ENCODE assay signal across 8 cellular contexts in genomic region chr19:55654833-55655647, GRCh38. TPM values are rescaled to one million over a fixed set of nuclear protein-coding genes. Genes with fewer than 3 reads are reported as not detected.
A peak's percentile ranks its signal among the peaks of the same experiment; 100 is the strongest.
DNase-seq lines count a peak whose midpoint lies in the region; ATAC-seq lines count a peak whose summit lies in the region.

Gene U2AF2 (plus strand): TSS chr19:55655035. CDS start chr19:55655105, 70 bp downstream.

- CTCF ChIA-PET in activated CD8-positive, alpha-beta T cell treated with anti-CD3 and anti-CD28 coated beads, Interleukin-2, amount 10 ng/mL, durations not matched to agents 7 days and 5 days (lab: Charles Lee): interaction anchor here (0.6 to 1.6 kb wide), 28 partner anchors 10 to 1518 kb away, joined by 3 to 33 read pairs (median 4); partner anchors contain the start of genes CNOT3, FIZ1, NAT14 and ZNF581

- peaks cover 44% of the 10 kb centered on the region for H3K36me3 Mint-ChIP-seq in activated CD8-positive, alpha-beta T cell treated with anti-CD3 and anti-CD28 coated beads, Interleukin-2, amount 10 ng/mL, durations not matched to agents 7 days and 5 days (ENCODE audit: low read depth)

- ATAC-seq in GM19372 (IDR thresholded peaks at IDR 0.05; ENCODE audit: low read depth, unreplicated experiment): peak; percentile 37
- ATAC-seq in HG03521 (IDR thresholded peaks at IDR 0.05; ENCODE audit: unreplicated experiment): peak; percentile 28
- peak; percentile 58 for ATAC-seq in activated CD8-positive, alpha-beta T cell treated with anti-CD3 and anti-CD28 coated beads, Interleukin-2, amount 10 ng/mL, durations not matched to agents 7 days and 5 days

- peak within 1 kb of the TSS; percentile 97 for H3K27ac Mint-ChIP-seq in activated CD8-positive, alpha-beta T cell treated with anti-CD3 and anti-CD28 coated beads, Interleukin-2, amount 10 ng/mL, durations not matched to agents 7 days and 5 days

- no peaks in the 10 kb centered on the region for H3K27me3 Mint-ChIP-seq in activated CD8-positive, alpha-beta T cell treated with anti-CD3 and anti-CD28 coated beads, Interleukin-2, amount 10 ng/mL, durations not matched to agents 7 days and 5 days (ENCODE audit: low read depth)

- POLR2A ChIA-PET in activated CD8-positive, alpha-beta T cell treated with anti-CD3 and anti-CD28 coated beads, Interleukin-2, amount 10 ng/mL, durations not matched to agents 7 days and 5 days (lab: Charles Lee): interaction anchor here (0.8 to 1.4 kb wide), 13 partner anchors 10 to 537 kb away, joined by 3 to 7 read pairs (median 4); partner anchors contain the start of genes EPN1, FIZ1, PPP1R12C and UBE2S

- H3K9me3 Mint-ChIP-seq in activated CD8-positive, alpha-beta T cell treated with anti-CD3 and anti-CD28 coated beads, Interleukin-2, amount 10 ng/mL, durations not matched to agents 7 days and 5 days (ENCODE audit: insufficient read depth): no peaks in the 10 kb centered on the region

- peak; percentile 97 for DNase-seq in CD1c-positive myeloid dendritic cell (ENCODE audit: extremely low spot score)
- peak; percentile 85 for DNase-seq in NCI-H82 treated with DMSO at 0.1 percent for 48 hours (lab: John Stamatoyannopoulos, UW; ENCODE audit: unreplicated experiment)
- peak; percentile 96 for DNase-seq in activated CD8-positive, alpha-beta T cell treated with anti-CD3 and anti-CD28 coated beads, Interleukin-2, amount 10 ng/mL, durations not matched to agents 7 days and 5 days
- peak; percentile 98 for DNase-seq in effector CD4-positive, alpha-beta T cell
- DNase-seq in lung microvascular endothelial cell (ENCODE audit: low read depth in 2 of 2): peak; percentile 94 to 97
- peak; percentile 93 to 96 (median 94) for DNase-seq in stimulated activated CD4-positive, alpha-beta T cell treated with anti-CD3 and anti-CD28 coated beads, TNF-alpha, amount 100 ng/mL, for 48 hours (ENCODE audit: low read depth in 3 of 3)

- H3K4me3 Mint-ChIP-seq in activated CD8-positive, alpha-beta T cell treated with anti-CD3 and anti-CD28 coated beads, Interleukin-2, amount 10 ng/mL, durations not matched to agents 7 days and 5 days: peak within 1 kb of the TSS; percentile 83

- H3K4me1 Mint-ChIP-seq in activated CD8-positive, alpha-beta T cell treated with anti-CD3 and anti-CD28 coated beads, Interleukin-2, amount 10 ng/mL, durations not matched to agents 7 days and 5 days (ENCODE audit: low read depth): peaks cover 43% of the 10 kb centered on the region

RNA-seq across cellular contexts. Expression of gene U2AF2, which starts in this region (rescaled TPM):
- total RNA-seq in activated CD8-positive, alpha-beta T cell treated with anti-CD3 and anti-CD28 coated beads, Interleukin-2, amount 10 ng/mL, durations not matched to agents 7 days and 5 days: 100 to 1,000 TPM; 296 to 321 TPM
- 61.9 and 62.9 TPM in 2 replicates for total RNA-seq in lung microvascular endothelial cell

Comparison
In these comparisons a context has a peak if more than half of its experiments do, and no peak if none do; other contexts are left out.
1. Peak in every context shown above with its lines: DNase-seq and ATAC-seq.